In the genomic region with DNA sequence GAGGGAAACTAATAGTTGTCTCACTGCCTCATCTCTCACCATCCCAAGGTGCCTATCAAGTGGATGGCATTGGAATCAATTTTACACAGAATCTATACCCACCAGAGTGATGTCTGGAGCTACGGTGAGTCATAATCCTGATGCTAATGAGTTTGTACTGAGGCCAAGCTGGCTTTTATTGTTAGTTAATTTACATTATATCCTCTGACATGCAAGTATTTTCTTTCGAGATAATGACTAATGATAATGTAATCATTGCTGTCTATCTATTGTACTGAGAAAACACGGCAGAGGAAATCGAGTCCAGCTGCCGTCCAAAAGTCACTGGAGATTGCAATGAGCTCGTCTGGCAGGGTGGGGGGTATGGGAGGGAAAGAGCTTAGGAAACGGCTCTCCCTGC, we compare ENCODE assay signal across 9 cellular contexts.
DNase-seq lines count a peak whose midpoint lies in the region; ATAC-seq, FAIRE-seq and TF ChIP-seq lines count a peak whose summit lies in the region.
"Had no signal": no experiment of that assay in that cellular context is flagged by ENCODE, and none has a peak within 500 bp of the region (broad histone marks: within the 10 kb centered on the region; RNA-seq: fewer than 3 reads in every experiment).

No MANE protein-coding gene starts in this region.

- H3K4me1 ChIP-seq in Panc1 (ENCODE audit: control insufficient read depth, insufficient read depth, low read length): no peaks in the 10 kb centered on the region
- H3K4me1 ChIP-seq in small intestine (ENCODE audit: control insufficient read depth in 2 of 2, insufficient read depth in 1 of 2, low read depth in 1 of 2, low read length in 1 of 2): peaks cover 6 to 8% of the 10 kb centered on the region in 2 donors
- H3K4me1 ChIP-seq in mucosa of descending colon (ENCODE audit: low read depth): peaks cover 7% of the 10 kb centered on the region

- H3K27ac ChIP-seq in Panc1 (ENCODE audit: low read length) (no peak overlapping the region), small intestine (ENCODE audit: low read depth in 1 of 2, low read length in 1 of 2) (peak overlapping the region; percentile 30 to 40), WERI-Rb-1 (no peak overlapping the region)

- ATAC-seq in Panc1 (0 out of 2 replicates have a peak, but pooled peaks have one; percentile 16), GM18505 (IDR thresholded peaks at IDR 0.05; ENCODE audit: unreplicated experiment) (no peak), mucosa of descending colon (no peak)

- no TSS peak for BruUV-seq in Panc1 (replicated peaks; lab: Mats Ljungman, UMichigan)

- CTCF ChIA-PET in Panc1 (lab: Charles Lee): no interaction called here

- H3K36me3 ChIP-seq in Panc1 (ENCODE audit: control insufficient read depth, insufficient read depth, low read length) (peaks cover 8% of the 10 kb centered on the region; the same call in 1 of the 2 replicates), small intestine (ENCODE audit: control insufficient read depth in 2 of 2, insufficient read depth in 2 of 2, low read length in 2 of 2) (no peaks in the 10 kb centered on the region), WERI-Rb-1 (no peaks in the 10 kb centered on the region), mucosa of descending colon (ENCODE audit: low read depth) (no peaks in the 10 kb centered on the region)

- H3K9me3 ChIP-seq in Panc1 (ENCODE audit: control insufficient read depth, insufficient read depth, low read depth, low read length): no peaks in the 10 kb centered on the region
- no peaks in the 10 kb centered on the region for H3K9me3 ChIP-seq in small intestine (ENCODE audit: control insufficient read depth, low read depth)
- no peaks in the 10 kb centered on the region for H3K9me3 ChIP-seq in WERI-Rb-1 (ENCODE audit: severe bottlenecking)
- no peaks in the 10 kb centered on the region for H3K9me3 ChIP-seq in mucosa of descending colon

- no peak for FAIRE-seq in small intestine (lab: Jason Lieb, UNC)

- DNase-seq in GM03348 (ENCODE audit: low spot score): peak; percentile 64
- no peak for DNase-seq in Panc1 (ENCODE audit: low read depth, low spot score)
- peak; percentile 83 for DNase-seq in fibroblast of gingiva (ENCODE audit: low read depth)
- DNase-seq in small intestine: peak; percentile 49
- no peak for DNase-seq in WERI-Rb-1
- DNase-seq in mucosa of descending colon: no peak
- DNase-seq: stimulated activated naive CD4-positive, alpha-beta T cell treated with Interleukin-2 at 50 U/mL for 16 hours had no signal

- WGBS in small intestine, 3 donors: 7 to 26% (median 18%) methylated on average over 7 of the region's 7 CpGs

- POLR2A ChIA-PET in Panc1 (lab: Charles Lee): no interaction called here

- no peak for TF ChIP-seq POLR2A in GM18505 (IDR thresholded peaks at IDR 0.05; ENCODE audit: borderline replicate concordance, extremely low read depth, insufficient read depth, insufficient read length)

- in situ Hi-C loops in Panc1 (cut with HindIII; ENCODE audit: low pct_unique_long_range_greater_than_20kb, low sequenced_read_pairs): no loop called here

- H3K4me3 ChIP-seq in Panc1 (ENCODE audit: low read depth in 2 of 2, low read length in 2 of 2) (no peak overlapping the region), small intestine (ENCODE audit: low read depth in 1 of 2, low read length in 2 of 2) (no peak overlapping the region), WERI-Rb-1 (ENCODE audit: low read depth, low read length) (no peak overlapping the region), mucosa of descending colon (no peak overlapping the region)
- H3K4me3 ChIP-seq: lung had no signal

- no peaks in the 10 kb centered on the region for H3K27me3 ChIP-seq in Panc1 (ENCODE audit: control insufficient read depth, insufficient read depth, low read length)
- no peaks in the 10 kb centered on the region for H3K27me3 ChIP-seq in small intestine (ENCODE audit: control insufficient read depth in 2 of 2, insufficient read depth in 2 of 2, low read length in 2 of 2)
- no peaks in the 10 kb centered on the region for H3K27me3 ChIP-seq in WERI-Rb-1 (ENCODE audit: insufficient read depth, low read depth, severe bottlenecking)

- TF ChIP-seq CTCF in Panc1 (IDR thresholded peaks at IDR 0.05) (no peak), WERI-Rb-1 (IDR thresholded peaks at IDR 0.05; ENCODE audit: low read depth, low read length) (no peak), mucosa of descending colon (IDR thresholded peaks at IDR 0.05) (no peak)

- intact Hi-C loops in Panc1 (cut with micrococcal nuclease; ENCODE audit: unreplicated experiment): no loop called here
- intact Hi-C loops in mucosa of descending colon (cut with DNase I, micrococcal nuclease): no loop called here

Comparison
In these comparisons a context has a peak if more than half of its experiments do, and no peak if none do; other contexts are left out.
1. DNase-seq: peak in GM03348 (single experiment), fibroblast of gingiva (single experiment) and small intestine (single experiment); none in Panc1 (single experiment), WERI-Rb-1 (single experiment) and mucosa of descending colon (0 of 3).
2. H3K27ac ChIP-seq: peak in small intestine (2 of 2); none in Panc1 (single experiment) and WERI-Rb-1 (single experiment).